ENCODE assay signal across 1 cellular context in genomic region chr17:49760296-49760695, GRCh38.
TF ChIP-seq lines count a peak whose summit lies in the region.

No MANE protein-coding gene starts in this region.

TF ChIP-seq in K562, 482 proteins besides CTCF, POLR2A, EP300 and RAD21:
- TF ChIP-seq ZBTB40 (IDR thresholded peaks at IDR 0.05) = peak; percentile 97
- peak; percentile 96 for TF ChIP-seq ZBTB40 (CRISPR knock-in tag; IDR thresholded peaks at IDR 0.05)
- TF ChIP-seq TCFL5 (CRISPR knock-in tag; conservative IDR thresholded peaks at IDR 0.05) = no peak
- TF ChIP-seq NFIC (IDR thresholded peaks at IDR 0.05) = peak; percentile 83
